ENCODE assay signal across 15 cellular contexts in genomic region chr2:110770308-110770695, GRCh38. TPM values are rescaled to one million over a fixed set of nuclear protein-coding genes. Genes with fewer than 3 reads are reported as not detected.
DNase-seq lines count a peak whose midpoint lies in the region; ATAC-seq, FAIRE-seq and TF ChIP-seq lines count a peak whose summit lies in the region.
"Had no signal": no experiment of that assay in that cellular context is flagged by ENCODE, and none has a peak within 500 bp of the region (broad histone marks: within the 10 kb centered on the region; RNA-seq: fewer than 3 reads in every experiment).

No MANE protein-coding gene starts in this region.

- intact Hi-C loops in psoas muscle (cut with DNase I) = no loop called here

- peak overlapping the region in 4 of 5 experiments; percentile 57 to 81 (median 74) for H3K4me3 Mint-ChIP-seq in brain
- H3K4me3 Mint-ChIP-seq: HFFc6 had no signal

- TF ChIP-seq CTCF in brain (conservative IDR thresholded peaks at IDR 0.05) (no peak), psoas muscle (IDR thresholded peaks at IDR 0.05) (no peak)

- TF ChIP-seq POLR2A in GM12891 (IDR thresholded peaks at IDR 0.05; ENCODE audit: low read depth, low read length) = no peak

- FAIRE-seq in GM12891 (lab: Jason Lieb, UNC) = no peak
- FAIRE-seq: TTC549 had no signal

- H3K27me3 Mint-ChIP-seq in brain = peaks cover 7% of the 10 kb centered on the region

- ATAC-seq in psoas muscle = peak in 1 of 4 donors; percentile 23

- peaks cover 46% of the 10 kb centered on the region for H3K4me1 Mint-ChIP-seq in brain

- peaks cover 27% of the 10 kb centered on the region for H3K4me1 ChIP-seq in psoas muscle
- H3K4me1 ChIP-seq: lower lobe of right lung had no signal

- H3K36me3 ChIP-seq in psoas muscle (ENCODE audit: insufficient read depth in 1 of 2, low read depth in 1 of 2) = no peaks in the 10 kb centered on the region
- H3K36me3 ChIP-seq: lower lobe of right lung, thoracic aorta had no signal

- no peaks in the 10 kb centered on the region for H3K27me3 ChIP-seq in psoas muscle (ENCODE audit: insufficient read depth in 3 of 3, low read length in 2 of 3)

- H3K9me3 ChIP-seq in psoas muscle = no peaks in the 10 kb centered on the region
- H3K9me3 ChIP-seq: lower lobe of right lung, thoracic aorta had no signal

- H3K36me3 Mint-ChIP-seq in brain = no peaks in the 10 kb centered on the region

- peak; percentile 59 for DNase-seq in DMS 273 (lab: John Stamatoyannopoulos, UW; ENCODE audit: unreplicated experiment)
- DNase-seq in DMS 273 treated with DMSO at 0.1 percent for 48 hours (lab: John Stamatoyannopoulos, UW) = no peak
- DNase-seq in NCI-H2107 (lab: John Stamatoyannopoulos, UW) = peak; percentile 61
- DNase-seq in psoas muscle = no peak
- DNase-seq in GM12891 (ENCODE audit: insufficient read length, low spot score) = no peak
- DNase-seq in stimulated activated CD4-positive, alpha-beta T cell treated with anti-CD3 and anti-CD28 coated beads, Interleukin-4, amount 100 ng/mL, for 1 hour = no peak
- DNase-seq in activated CD4-positive, alpha-beta T cell treated with anti-CD3 and anti-CD28 coated beads for 4 hours = no peak
- DNase-seq: 8988T; activated naive CD4-positive, alpha-beta T cell treated with anti-CD3 and anti-CD28 coated beads, Interleukin-2, amount 50 U/mL, for 16 hours; HFFc6; hippocampal formation; lower lobe of right lung had no signal

- H3K9me3 Mint-ChIP-seq in brain = peaks cover 6 to 26% (median 13%) of the 10 kb centered on the region in 5 experiments
- H3K9me3 Mint-ChIP-seq: HFFc6 had no signal

- H3K27ac ChIP-seq in psoas muscle = peak overlapping the region; percentile 85
- H3K27ac ChIP-seq: lower lobe of right lung, thoracic aorta had no signal

- 13 to 21% (median 18%) methylated on average over 8 of the region's 8 CpGs for WGBS in psoas muscle, 3 donors

- H3K27ac Mint-ChIP-seq in brain = peak overlapping the region; percentile 81 to 96 (median 86)
- H3K27ac Mint-ChIP-seq: HFFc6 had no signal

- peak overlapping the region; percentile 32 for H3K4me3 ChIP-seq in psoas muscle
- H3K4me3 ChIP-seq: thoracic aorta had no signal

TF ChIP-seq in GM12891, 5 proteins besides CTCF, POLR2A, EP300 and RAD21:
- TF ChIP-seq SPI1 (IDR thresholded peaks at IDR 0.05; ENCODE audit: low read depth, low read length) = no peak
- no peak for TF ChIP-seq POLR2AphosphoS5 (IDR thresholded peaks at IDR 0.05; ENCODE audit: low read depth, low read length)
- no peak for TF ChIP-seq POU2F2 (IDR thresholded peaks at IDR 0.05; ENCODE audit: low read depth, low read length)
- TF ChIP-seq PAX5 (IDR thresholded peaks at IDR 0.05; ENCODE audit: insufficient read depth, low read length, severe bottlenecking) = no peak
- TF ChIP-seq TAF1 (IDR thresholded peaks at IDR 0.05; ENCODE audit: low read depth, low read length) = no peak

RNA-seq across cellular contexts. Expression of gene ACOXL, which starts 37.9 kb away (rescaled TPM):
- 2.0 TPM for polyA plus RNA-seq in brain (ENCODE audit: insufficient read depth, low read depth, low replicate concordance)
- total RNA-seq in psoas muscle = not detected
- polyA plus RNA-seq in psoas muscle = under 1 TPM in 1 of 3 donors, not detected in 2; 0.01 TPM
- polyA plus RNA-seq in GM12891 (2012; ENCODE audit: low read depth, missing spikeins) = 2.2 TPM
- total RNA-seq: HFFc6, thoracic aorta had no signal

Comparison
In these comparisons a context has a peak if more than half of its experiments do, and no peak if none do; other contexts are left out.
1. DNase-seq: peak in DMS 273 (single experiment) and NCI-H2107 (single experiment); none in DMS 273 treated with DMSO at 0.1 percent for 48 hours (single experiment), psoas muscle (0 of 2), GM12891 (single experiment), stimulated activated CD4-positive, alpha-beta T cell treated with anti-CD3 and anti-CD28 coated beads, Interleukin-4, amount 100 ng/mL, for 1 hour (single experiment) and activated CD4-positive, alpha-beta T cell treated with anti-CD3 and anti-CD28 coated beads for 4 hours (0 of 2).